Comparison of ENCODE assay signal across 12 cellular contexts in the genomic region with DNA sequence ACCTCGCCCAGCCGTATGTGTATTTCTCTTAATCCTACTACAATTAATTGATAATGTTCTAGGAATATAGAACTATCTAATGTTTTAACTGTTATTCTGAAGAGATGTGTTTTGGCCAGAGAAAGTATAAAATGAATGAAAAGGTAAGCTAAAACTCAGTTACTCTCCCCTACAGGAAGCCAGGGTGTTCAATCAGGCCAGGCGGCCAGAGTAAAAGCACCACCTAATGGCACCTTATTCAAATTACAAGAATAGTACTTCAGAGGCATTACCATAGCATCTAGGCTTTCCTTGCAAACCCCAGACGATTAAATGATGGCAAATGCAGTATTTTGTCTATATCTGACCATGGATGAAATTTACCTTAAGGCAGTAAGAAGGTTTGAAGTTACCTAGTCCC. TPM values are rescaled to one million over a fixed set of nuclear protein-coding genes. Genes with fewer than 3 reads are reported as not detected.
DNase-seq lines count a peak whose midpoint lies in the region; ATAC-seq, FAIRE-seq and TF ChIP-seq lines count a peak whose summit lies in the region.
"Had no signal": no experiment of that assay in that cellular context is flagged by ENCODE, and none has a peak within 500 bp of the region (broad histone marks: within the 10 kb centered on the region; RNA-seq: fewer than 3 reads in every experiment).

No MANE protein-coding gene starts in this region.

- no peak for ATAC-seq in GM18907 (IDR thresholded peaks at IDR 0.05; ENCODE audit: unreplicated experiment)
- no peak for ATAC-seq in HG02798 (IDR thresholded peaks at IDR 0.05; ENCODE audit: poor library complexity, unreplicated experiment)
- no peak for ATAC-seq in HG02642 (IDR thresholded peaks at IDR 0.05; ENCODE audit: poor library complexity, unreplicated experiment)

- BruUV-seq in Calu3 (replicated peaks; lab: Mats Ljungman, UMichigan): no TSS peak

- no peaks in the 10 kb centered on the region for H3K4me1 Mint-ChIP-seq in Calu3 (ENCODE audit: low read depth, unreplicated experiment)

- DNase-seq in A172 (ENCODE audit: low spot score) (peak; percentile 42), NOMO-1 (lab: John Stamatoyannopoulos, UW; ENCODE audit: unreplicated experiment in 2 of 2) (peak; percentile 10 to 41), H1 (ENCODE audit: low read depth in 1 of 2, low spot score in 2 of 2) (no peak), Calu3 (no peak)
- DNase-seq: colonic mucosa, DMS79 treated with DMSO at 0.1 percent for 48 hours, NCI-H226, sigmoid colon had no signal

- no peak overlapping the region for H3K14ac ChIP-seq in H1 (ENCODE audit: insufficient read length)

- no peak overlapping the region for H3K9ac ChIP-seq in H1 (replicated peaks in 1 of 4; ENCODE audit: extremely low read depth in 1 of 4, low read depth in 3 of 4, low read length in 3 of 4)

- TF ChIP-seq CTCF in GM12872 (IDR thresholded peaks at IDR 0.05; ENCODE audit: insufficient read depth, low read depth, low read length) (peak; percentile 56), H1 (IDR thresholded peaks at IDR 0.05; ENCODE audit: control extremely low read depth in 1 of 3, insufficient read depth in 1 of 3, low read depth in 1 of 3, low read length in 3 of 3) (peak in 2 of 3 experiments; percentile 57 to 70; a peak in 3 of 4 replicates), Calu3 (IDR thresholded peaks at IDR 0.05; ENCODE audit: unreplicated experiment) (no peak)

- H2BK15ac ChIP-seq in H1 (ENCODE audit: low read length): no peak overlapping the region

- no peak overlapping the region for H3K4me3 ChIP-seq in H1 (ENCODE audit: extremely low read depth in 1 of 4, insufficient read depth in 2 of 4, low read depth in 3 of 4, low read length in 4 of 4)
- H3K4me3 ChIP-seq: colonic mucosa, sigmoid colon had no signal

- POLR2A ChIA-PET in H1 (lab: Charles Lee; ENCODE audit: partially characterized antibody): interaction anchor here (0.8 to 2.5 kb wide), 3 partner anchors 9 to 11 kb away, joined by 3 to 7 read pairs (median 4); partner anchors contain the start of gene SLC12A8

- peak; percentile 77 to 81 for TF ChIP-seq RAD21 in H1 (IDR thresholded peaks at IDR 0.05 in 1 of 2, conservative IDR thresholded peaks at IDR 0.05 in 1 of 2; ENCODE audit: low read depth in 2 of 2, low read length in 2 of 2)

- H3K79me2 ChIP-seq in H1 (ENCODE audit: control insufficient read depth in 1 of 2, insufficient read depth in 2 of 2, low read length in 2 of 2): no peaks in the 10 kb centered on the region

- intact Hi-C loops in Calu3 (cut with micrococcal nuclease; ENCODE audit: unreplicated experiment): no loop called here

- no peak overlapping the region for H2BK5ac ChIP-seq in H1 (ENCODE audit: low read depth, low read length)

- no peak overlapping the region for H2AFZ ChIP-seq in H1 (ENCODE audit: low read length)

- no peak for TF ChIP-seq EP300 in H1 (IDR thresholded peaks at IDR 0.05; ENCODE audit: borderline replicate concordance in 1 of 2, low read depth in 2 of 2, low read length in 2 of 2)

- TF ChIP-seq POLR2A in H1 (IDR thresholded peaks at IDR 0.05; ENCODE audit: control extremely low read depth in 1 of 2, low read depth in 2 of 2, low read length in 2 of 2): no peak

- no peak overlapping the region for H3K23ac ChIP-seq in H1 (ENCODE audit: insufficient read length)

- H3K4ac ChIP-seq in H1 (replicated peaks; ENCODE audit: insufficient read length, low read depth, low read length): no peak overlapping the region

- no peak overlapping the region for H3K18ac ChIP-seq in H1 (ENCODE audit: extremely low read depth, low read length)

- H2BK12ac ChIP-seq in H1 (ENCODE audit: low read depth, low read length): no peak overlapping the region

- CTCF ChIA-PET in H1 (lab: Charles Lee; ENCODE audit: partially characterized antibody) (interaction anchor here (0.8 to 3.6 kb wide), 30 partner anchors 8 to 326 kb away, joined by 3 to 21 read pairs (median 4); no protein-coding TSS in a partner anchor), Calu3 (lab: Charles Lee) (interaction anchor here (1.2 kb wide), 1 partner anchor 9 kb away, joined by 4 read pairs; no protein-coding TSS in a partner anchor)

- H2BK120ac ChIP-seq in H1 (replicated peaks; ENCODE audit: low read depth, low read length): no peak overlapping the region

- H4K20me1 ChIP-seq in H1 (replicated peaks in 1 of 2; ENCODE audit: control insufficient read depth in 1 of 2, insufficient read depth in 2 of 2, low read length in 2 of 2): no peaks in the 10 kb centered on the region

- H3K56ac ChIP-seq in H1 (replicated peaks; ENCODE audit: insufficient read length, low read depth, low read length): no peak overlapping the region

- H3K4me1 ChIP-seq in H1 (replicated peaks in 1 of 4; ENCODE audit: control insufficient read depth in 3 of 4, insufficient read depth in 4 of 4, low read length in 3 of 4): no peaks in the 10 kb centered on the region
- H3K4me1 ChIP-seq: colonic mucosa, sigmoid colon had no signal

- no peaks in the 10 kb centered on the region for H3K36me3 ChIP-seq in H1 (ENCODE audit: control insufficient read depth in 2 of 4, insufficient read depth in 4 of 4, low read length in 3 of 4)
- H3K36me3 ChIP-seq: colonic mucosa, sigmoid colon had no signal

- WGBS in H1 (ENCODE audit: extremely low coverage in 1 of 2, insufficient coverage in 1 of 2, insufficient read length in 1 of 2, insufficient replicate concordance in 2 of 2, low coverage in 1 of 2, low lambda C conversion rate in 2 of 2, missing lambda C conversion rate in 1 of 2), 2 experiments: 79% methylated on average over 4 of the region's 4 CpGs; no CpG with 5 or more reads in 1 of the 2 experiments

- H2AK5ac ChIP-seq in H1 (ENCODE audit: low read depth, low read length): no peak overlapping the region

- no peaks in the 10 kb centered on the region for H3K9me3 Mint-ChIP-seq in Calu3 (ENCODE audit: low read depth, unreplicated experiment)

- H3K27ac Mint-ChIP-seq in Calu3 (ENCODE audit: unreplicated experiment): no peak overlapping the region

- no peaks in the 10 kb centered on the region for H3K36me3 Mint-ChIP-seq in Calu3 (ENCODE audit: insufficient read depth, unreplicated experiment)

- no peak overlapping the region for H2BK20ac ChIP-seq in H1 (ENCODE audit: low read length)

- no peaks in the 10 kb centered on the region for H3K27me3 Mint-ChIP-seq in Calu3 (ENCODE audit: unreplicated experiment)

- no peak overlapping the region for H3K4me2 ChIP-seq in H1 (ENCODE audit: insufficient read depth in 1 of 2, low read depth in 2 of 2, low read length in 2 of 2)

- no peaks in the 10 kb centered on the region for H3K9me3 ChIP-seq in H1 (ENCODE audit: insufficient read depth in 2 of 2, low read depth in 1 of 2, low read length in 1 of 2)
- H3K9me3 ChIP-seq: colonic mucosa had no signal

- H4K5ac ChIP-seq in H1 (ENCODE audit: insufficient read length, low read depth, low read length): no peak overlapping the region

- H4K8ac ChIP-seq in H1 (ENCODE audit: extremely low read depth, insufficient read depth, low read length): no peak overlapping the region

- no peaks in the 10 kb centered on the region for H3K79me1 ChIP-seq in H1 (ENCODE audit: low read depth, low read length)

- no peak overlapping the region for H3K27ac ChIP-seq in H1 (ENCODE audit: low read depth, low read length)
- H3K27ac ChIP-seq: colonic mucosa, sigmoid colon had no signal

- FAIRE-seq in H1 (lab: Jason Lieb, UNC): peak; percentile 48

- H3K27me3 ChIP-seq in H1 (replicated peaks in 1 of 4; ENCODE audit: control insufficient read depth in 3 of 4, extremely low read depth in 1 of 4, insufficient read depth in 3 of 4, low read length in 3 of 4): no peaks in the 10 kb centered on the region
- H3K27me3 ChIP-seq: colonic mucosa, sigmoid colon had no signal

- no peak overlapping the region for H4K91ac ChIP-seq in H1 (replicated peaks; ENCODE audit: insufficient read length, low read length)

- H3K4me3 Mint-ChIP-seq in Calu3 (ENCODE audit: low read depth, unreplicated experiment): no peak overlapping the region

- H3K23me2 ChIP-seq in H1 (ENCODE audit: low read depth, low read length): no peaks in the 10 kb centered on the region

TF ChIP-seq in H1, 55 proteins besides CTCF, POLR2A, EP300 and RAD21 (continues in another document):
- TF ChIP-seq JUN (IDR thresholded peaks at IDR 0.05; ENCODE audit: low read depth, low read length) (no peak), BCL11A (IDR thresholded peaks at IDR 0.05; ENCODE audit: low read depth in 2 of 2, low read length in 2 of 2) (no peak)

RNA-seq across cellular contexts. Expression of gene SLC12A8, which starts 10.4 kb away (rescaled TPM):
- total RNA-seq in A172 (2014; rRNA removed; shearing (Covaris generic)): 10.7 and 24.9 TPM in 2 replicates
- total RNA-seq in H1 (2021; fragmentation: NEBNext Ultra II Directional; extraction: Animal tissue kit (Norgen Biotek cat#: 25700)): 12.0 and 13.7 TPM in 2 replicates
- 14.4 and 16.9 TPM in 2 replicates for polyA plus RNA-seq in H1 (2011; rRNA removed)
- polyA plus RNA-seq in H1 (2011; cell fraction: cytosol; rRNA removed): 12.0 TPM
- 21.0 TPM for polyA plus RNA-seq in H1 (2011; cell fraction: nucleus; rRNA removed)
- 9.7 to 11.8 TPM (median 10.8 TPM) in 4 replicates for polyA plus RNA-seq in H1 (2012, experiment 1 of 2)
- polyA plus RNA-seq in H1 (2012, experiment 2 of 2): 8.0 TPM
- polyA plus RNA-seq in H1 (2013, experiment 1 of 2): 9.6 TPM
- polyA plus RNA-seq in H1 (2013, experiment 2 of 2): 9.6 TPM
- 21.4 and 25.0 TPM in 2 replicates for polyA minus RNA-seq in H1 (2011; rRNA and poly(A)+ RNA removed)
- polyA minus RNA-seq in H1 (2011; cell fraction: cytosol; rRNA and poly(A)+ RNA removed): 10.2 TPM
- polyA minus RNA-seq in H1 (2011; cell fraction: nucleus; rRNA and poly(A)+ RNA removed): 16.2 TPM
- 15.5 and 16.8 TPM in 2 replicates for total RNA-seq in Calu3 (2022)

Comparison
In these comparisons a context has a peak if more than half of its experiments do, and no peak if none do; other contexts are left out.
1. DNase-seq: peak in A172 (single experiment) and NOMO-1 (2 of 2); none in H1 (0 of 2) and Calu3 (single experiment).